In the genomic region with DNA sequence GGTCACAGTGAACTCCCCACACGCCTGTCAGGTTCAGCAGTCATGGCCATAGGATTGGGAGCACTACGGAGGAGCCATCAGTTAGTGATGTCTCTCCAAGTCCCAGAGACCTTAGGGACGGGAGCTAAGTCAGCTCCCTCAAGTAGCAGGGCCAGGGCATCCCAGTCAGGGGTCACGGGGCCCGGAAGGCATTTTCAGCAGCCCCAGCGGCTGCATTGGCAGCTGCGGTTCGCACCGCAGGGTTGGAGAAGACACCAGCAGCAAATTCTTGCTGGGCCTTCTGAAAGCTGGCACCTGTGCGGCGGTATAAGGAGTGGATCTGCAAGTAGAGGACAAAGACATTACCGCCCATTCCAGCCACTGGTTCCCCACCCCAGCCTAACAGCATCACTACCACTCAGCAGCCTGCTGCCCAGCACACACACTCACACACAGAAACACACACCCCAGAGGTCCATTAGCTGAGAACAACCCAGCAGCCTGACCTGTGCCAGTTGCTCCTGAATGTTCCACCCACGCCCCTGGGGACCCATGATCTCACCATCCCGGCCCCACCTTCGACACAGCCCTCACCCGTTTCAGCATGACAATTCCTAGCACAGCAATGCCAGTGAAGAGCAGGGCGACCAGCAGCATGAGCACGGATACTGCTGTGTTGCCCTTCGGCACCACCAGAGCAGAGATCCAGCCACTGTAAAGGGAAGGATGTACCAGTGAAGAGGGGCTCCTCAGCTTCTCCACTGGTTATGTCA, we compare ENCODE assay signal across 9 cellular contexts. TPM values are rescaled to one million over a fixed set of nuclear protein-coding genes. Genes with fewer than 3 reads are reported as not detected.
DNase-seq lines count a peak whose midpoint lies in the region; ATAC-seq and TF ChIP-seq lines count a peak whose summit lies in the region.
"Had no signal": no experiment of that assay in that cellular context is flagged by ENCODE, and none has a peak within 500 bp of the region (broad histone marks: within the 10 kb centered on the region; RNA-seq: fewer than 3 reads in every experiment).

No MANE protein-coding gene starts in this region.

- H3K4me3 Mint-ChIP-seq in Calu3 (ENCODE audit: low read depth, unreplicated experiment) = peak overlapping the region; percentile 74
- peak overlapping the region; percentile 81 for H3K4me3 Mint-ChIP-seq in progenitor cell of endocrine pancreas (ENCODE audit: low read depth)

- intact Hi-C loops in Calu3 (cut with micrococcal nuclease; ENCODE audit: unreplicated experiment) = no loop called here

- H3K9me3 Mint-ChIP-seq in Calu3 (ENCODE audit: low read depth, unreplicated experiment) (no peaks in the 10 kb centered on the region), progenitor cell of endocrine pancreas (ENCODE audit: low read depth) (no peaks in the 10 kb centered on the region)

- ATAC-seq in GM21576 (IDR thresholded peaks at IDR 0.05; ENCODE audit: unreplicated experiment) (no peak), HG02852 (IDR thresholded peaks at IDR 0.05; ENCODE audit: unreplicated experiment) (no peak)

- H3K4me1 Mint-ChIP-seq in Calu3 (ENCODE audit: low read depth, unreplicated experiment) = peaks cover 29% of the 10 kb centered on the region
- H3K4me1 Mint-ChIP-seq in progenitor cell of endocrine pancreas (ENCODE audit: low read depth) = peaks cover 23% of the 10 kb centered on the region

- no peak overlapping the region for H3K27ac Mint-ChIP-seq in Calu3 (ENCODE audit: unreplicated experiment)
- H3K27ac Mint-ChIP-seq in progenitor cell of endocrine pancreas = peak overlapping the region; percentile 86

- CTCF ChIA-PET in Calu3 (lab: Charles Lee) = interaction anchor here (1.4 kb wide), 1 partner anchor 49 kb away, joined by 3 read pairs; no protein-coding TSS in a partner anchor

- DNase-seq in Calu3 (no peak), WERI-Rb-1 (peak; percentile 23), fibroblast of villous mesenchyme (ENCODE audit: low read depth) (no peak), progenitor cell of endocrine pancreas (ENCODE audit: low spot score, unreplicated experiment) (no peak), NCI-H748 (lab: John Stamatoyannopoulos, UW; ENCODE audit: unreplicated experiment) (no peak), GM10266 (ENCODE audit: extremely low spot score) (no peak)

- TF ChIP-seq CTCF in Calu3 (IDR thresholded peaks at IDR 0.05; ENCODE audit: unreplicated experiment) (no peak), WERI-Rb-1 (IDR thresholded peaks at IDR 0.05; ENCODE audit: low read depth, low read length) (no peak), fibroblast of villous mesenchyme (IDR thresholded peaks at IDR 0.05; ENCODE audit: insufficient read depth, low read depth, low read length) (no peak), progenitor cell of endocrine pancreas (IDR thresholded peaks at IDR 0.05; ENCODE audit: unreplicated experiment) (no peak), GM10266 (IDR thresholded peaks at IDR 0.05; ENCODE audit: control insufficient read depth, insufficient read depth, low read depth, missing control alignments) (no peak)

- H3K36me3 Mint-ChIP-seq in Calu3 (ENCODE audit: insufficient read depth, unreplicated experiment) (peaks cover 57% of the 10 kb centered on the region), progenitor cell of endocrine pancreas (ENCODE audit: insufficient read depth) (peaks cover 14% of the 10 kb centered on the region)

- H3K27me3 Mint-ChIP-seq in Calu3 (ENCODE audit: unreplicated experiment) = no peaks in the 10 kb centered on the region
- H3K27me3 Mint-ChIP-seq in progenitor cell of endocrine pancreas = no peaks in the 10 kb centered on the region

- H3K27ac ChIP-seq in WERI-Rb-1 = peak overlapping the region; percentile 92

- H3K4me3 ChIP-seq in WERI-Rb-1 (ENCODE audit: low read depth, low read length) = peak overlapping the region; percentile 75
- peak overlapping the region; percentile 85 for H3K4me3 ChIP-seq in fibroblast of villous mesenchyme (ENCODE audit: low read depth, low read length)

- TSS peak; percentile 39 for BruUV-seq in Calu3 (replicated peaks; lab: Mats Ljungman, UMichigan)

- H3K36me3 ChIP-seq in WERI-Rb-1 = peaks cover 57% of the 10 kb centered on the region

- H3K27me3 ChIP-seq in WERI-Rb-1 (ENCODE audit: insufficient read depth, low read depth, severe bottlenecking) = no peaks in the 10 kb centered on the region

- H3K9me3 ChIP-seq in WERI-Rb-1 (ENCODE audit: severe bottlenecking) = no peaks in the 10 kb centered on the region

RNA-seq across cellular contexts. Expression of gene ENTREP3, which starts 1.0 kb away (rescaled TPM):
- 25.2 and 25.9 TPM in 2 replicates for total RNA-seq in Calu3 (2022)
- total RNA-seq in fibroblast of villous mesenchyme = 7.7 and 7.8 TPM in 2 replicates
- total RNA-seq in progenitor cell of endocrine pancreas = 58.4 and 59.0 TPM in 2 replicates

RNA-seq across cellular contexts. Expression of gene SCAMP3, which starts 5.9 kb away (rescaled TPM):
- total RNA-seq in Calu3 (2022) = 85.1 and 104 TPM in 2 replicates
- 33.7 and 35.8 TPM in 2 replicates for total RNA-seq in fibroblast of villous mesenchyme
- 53.1 and 57.1 TPM in 2 replicates for total RNA-seq in progenitor cell of endocrine pancreas

RNA-seq across cellular contexts. Expression of gene CLK2, which starts 17.0 kb away (rescaled TPM):
- total RNA-seq in Calu3 (2022) (78.5 and 79.4 TPM in 2 replicates), fibroblast of villous mesenchyme (19.3 and 21.6 TPM in 2 replicates), progenitor cell of endocrine pancreas (102 and 106 TPM in 2 replicates)

RNA-seq across cellular contexts. Expression of gene HCN3, which starts 21.0 kb away (rescaled TPM):
- total RNA-seq in Calu3 (2022) (11.8 and 19.6 TPM in 2 replicates), fibroblast of villous mesenchyme (0.86 and 1.6 TPM in 2 replicates), progenitor cell of endocrine pancreas (13.6 and 15.6 TPM in 2 replicates)

RNA-seq across cellular contexts. Expression of gene PKLR, which starts 45.0 kb away (rescaled TPM):
- total RNA-seq in Calu3 (2022) = not detected in 2 replicates
- total RNA-seq in fibroblast of villous mesenchyme = not detected in 2 replicates
- 0.16 and 0.57 TPM in 2 replicates for total RNA-seq in progenitor cell of endocrine pancreas
- total RNA-seq: HT1080 had no signal
